Comparison of ENCODE assay signal across 12 cellular contexts in the genomic region with DNA sequence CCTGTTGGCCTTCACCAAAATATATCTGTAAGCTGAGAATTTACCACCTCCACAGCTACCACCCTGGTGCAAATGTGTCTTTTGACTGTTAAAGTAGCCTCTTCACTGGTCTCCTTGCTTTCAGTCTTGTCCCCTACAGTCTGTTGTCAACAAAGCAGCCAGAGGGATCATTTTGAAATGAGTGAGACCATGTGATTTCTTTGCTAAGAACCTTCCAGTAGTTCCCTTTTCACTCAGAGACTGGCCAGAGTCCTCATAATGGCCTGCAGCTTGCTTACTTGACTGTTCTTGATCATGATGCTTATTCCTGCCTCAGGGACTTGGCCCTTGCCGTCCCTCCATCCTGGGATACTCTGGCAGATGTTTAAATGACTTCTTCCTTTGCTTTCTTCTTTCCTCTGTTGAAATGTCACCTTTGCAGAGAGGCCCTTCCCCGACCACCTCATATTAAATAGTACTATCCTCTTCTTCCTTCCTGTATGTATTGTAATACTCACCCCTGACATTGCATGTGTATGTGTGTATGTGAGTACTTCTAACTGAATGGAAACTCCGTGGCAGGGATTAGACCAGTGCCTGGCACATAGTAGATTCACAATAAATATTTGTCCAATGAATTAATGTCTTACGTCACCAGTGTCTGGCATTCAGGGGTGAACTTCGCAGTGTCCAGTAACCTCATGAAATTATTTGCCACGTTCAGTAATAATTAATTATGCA. TPM values are rescaled to one million over a fixed set of nuclear protein-coding genes. Genes with fewer than 3 reads are reported as not detected.
DNase-seq lines count a peak whose midpoint lies in the region; ATAC-seq, FAIRE-seq and TF ChIP-seq lines count a peak whose summit lies in the region.
"Had no signal": no experiment of that assay in that cellular context is flagged by ENCODE, and none has a peak within 500 bp of the region (broad histone marks: within the 10 kb centered on the region; RNA-seq: fewer than 3 reads in every experiment).

No MANE protein-coding gene starts in this region.

- peak overlapping the region; percentile 97 for H3K27ac ChIP-seq in astrocyte (ENCODE audit: low read depth, low read length)
- peak overlapping the region; percentile 82 for H3K27ac ChIP-seq in mesenchymal stem cell (ENCODE audit: low read length, poor library complexity, severe bottlenecking)
- H3K27ac ChIP-seq in upper lobe of left lung = peak overlapping the region; percentile 26 to 62 (median 37)
- no peak overlapping the region for H3K27ac ChIP-seq in H9 (ENCODE audit: insufficient read length, low read depth, low read length)

- H2BK15ac ChIP-seq in mesenchymal stem cell (ENCODE audit: low read depth, poor library complexity, severe bottlenecking) (no peak overlapping the region), H9 (ENCODE audit: low read depth, low read length) (no peak overlapping the region)

- no peaks in the 10 kb centered on the region for H3K27me3 ChIP-seq in astrocyte (ENCODE audit: insufficient read depth, low read length)
- H3K27me3 ChIP-seq in mesenchymal stem cell (ENCODE audit: control insufficient read depth in 1 of 2, insufficient read depth in 1 of 2, low read length in 2 of 2) = no peaks in the 10 kb centered on the region
- H3K27me3 ChIP-seq in upper lobe of left lung = no peaks in the 10 kb centered on the region
- H3K27me3 ChIP-seq in H9 (ENCODE audit: insufficient read depth, low read length) = no peaks in the 10 kb centered on the region
- H3K27me3 ChIP-seq: dorsolateral prefrontal cortex had no signal

- H4K20me1 ChIP-seq in astrocyte (ENCODE audit: insufficient read depth, low read length) = peaks cover under 1% of the 10 kb centered on the region
- H4K20me1 ChIP-seq in H9 (ENCODE audit: control insufficient read depth, insufficient read depth, insufficient read length) = peaks cover 2% of the 10 kb centered on the region

- H4K8ac ChIP-seq in mesenchymal stem cell (ENCODE audit: low read length) (no peak overlapping the region), H9 (replicated peaks; ENCODE audit: insufficient read length, low read depth, low read length) (no peak overlapping the region)

- H3K23me2 ChIP-seq in H9 (ENCODE audit: insufficient read length, low read depth, low read length, poor library complexity, severe bottlenecking) = peaks cover 4% of the 10 kb centered on the region

- peak overlapping the region; percentile 85 for H3K27ac Mint-ChIP-seq in astrocyte (ENCODE audit: unreplicated experiment)
- peak overlapping the region in 1 of 3 experiments; percentile 1; a peak in 1 of 7 replicates for H3K27ac Mint-ChIP-seq in H9

- peak overlapping the region in 1 of 2 experiments; percentile 42 for H3K18ac ChIP-seq in mesenchymal stem cell (ENCODE audit: low read depth in 1 of 2, low read length in 2 of 2)
- no peak overlapping the region for H3K18ac ChIP-seq in H9 (ENCODE audit: insufficient read length, low read depth, low read length)

- H3K4me3 Mint-ChIP-seq in astrocyte (ENCODE audit: unreplicated experiment) = no peak overlapping the region
- no peak overlapping the region for H3K4me3 Mint-ChIP-seq in H9

- H2BK12ac ChIP-seq in mesenchymal stem cell (ENCODE audit: low read length in 2 of 2) = peak overlapping the region in 1 of 2 experiments; percentile 69
- H2BK12ac ChIP-seq in H9 (ENCODE audit: insufficient read length, low read depth, low read length) = no peak overlapping the region

- DNase-seq in NCI-H2029 treated with DMSO at 0.1 percent for 48 hours (lab: John Stamatoyannopoulos, UW) (peak; percentile 6), NCI-H2029 (lab: John Stamatoyannopoulos, UW) (no peak), astrocyte (ENCODE audit: low read depth) (peak; percentile 75), mesenchymal stem cell (peak; percentile 89), upper lobe of left lung (no peak), SHP77 treated with DMSO at 0.1 percent for 48 hours (lab: John Stamatoyannopoulos, UW) (no peak), H9 (no peak), NCI-H69 (lab: John Stamatoyannopoulos, UW) (no peak)
- DNase-seq: left ventricle myocardium superior had no signal

- H2BK120ac ChIP-seq in mesenchymal stem cell (ENCODE audit: low read depth, low read length) (no peak overlapping the region), H9 (ENCODE audit: low read depth, low read length, poor library complexity, severe bottlenecking) (no peak overlapping the region)

- H3K9me3 Mint-ChIP-seq in astrocyte (ENCODE audit: unreplicated experiment) = peaks cover 3% of the 10 kb centered on the region
- H3K9me3 Mint-ChIP-seq in H9 = peaks cover 13 to 17% of the 10 kb centered on the region in 2 experiments

- no peak overlapping the region for H3K14ac ChIP-seq in mesenchymal stem cell (ENCODE audit: low read length in 2 of 2)
- no peak overlapping the region for H3K14ac ChIP-seq in H9 (ENCODE audit: insufficient read depth, low read length)

- H2BK5ac ChIP-seq in mesenchymal stem cell (ENCODE audit: low read depth, low read length, poor library complexity, severe bottlenecking) (peak overlapping the region; percentile 60), H9 (ENCODE audit: insufficient read length, low read length) (no peak overlapping the region)

- no peak overlapping the region for H4K5ac ChIP-seq in H9 (ENCODE audit: insufficient read length, low read depth, low read length)

- H3K9ac ChIP-seq in astrocyte (ENCODE audit: low read length) (peak overlapping the region; percentile 78), mesenchymal stem cell (ENCODE audit: low read length) (peak overlapping the region; percentile 70), H9 (ENCODE audit: extremely low read depth, insufficient read length, low read length) (no peak overlapping the region)

- FAIRE-seq in astrocyte (lab: Jason Lieb, UNC) = no peak
- FAIRE-seq: A204.1 had no signal

- peaks cover 31% of the 10 kb centered on the region for H3K4me1 Mint-ChIP-seq in astrocyte (ENCODE audit: low read depth, unreplicated experiment)
- peaks cover 21 to 22% of the 10 kb centered on the region in 2 experiments for H3K4me1 Mint-ChIP-seq in H9

- H3T11ph ChIP-seq in H9 (ENCODE audit: low read length) = no peak overlapping the region

- peak in 1 of 2 donors; percentile 45 for ATAC-seq in upper lobe of left lung (ENCODE audit: low FRiP score in 2 of 2)
- ATAC-seq: left ventricle myocardium superior, Right ventricle myocardium inferior had no signal

- H3K27me3 Mint-ChIP-seq in astrocyte (ENCODE audit: low read depth, unreplicated experiment) (no peaks in the 10 kb centered on the region), H9 (ENCODE audit: low read depth) (no peaks in the 10 kb centered on the region)

- H3K79me2 ChIP-seq in astrocyte (ENCODE audit: insufficient read depth, low read length) = peaks cover 90% of the 10 kb centered on the region
- H3K79me2 ChIP-seq in H9 (ENCODE audit: insufficient read depth, low read length) = peaks cover 2% of the 10 kb centered on the region; the same call in 1 of the 2 replicates

- H3K9me3 ChIP-seq in astrocyte (ENCODE audit: insufficient read depth, low read depth, low read length) = no peaks in the 10 kb centered on the region
- no peaks in the 10 kb centered on the region for H3K9me3 ChIP-seq in mesenchymal stem cell (ENCODE audit: control insufficient read depth, low read length)
- no peaks in the 10 kb centered on the region for H3K9me3 ChIP-seq in upper lobe of left lung
- H3K9me3 ChIP-seq in H9 (ENCODE audit: control insufficient read depth, low read depth, low read length) = no peaks in the 10 kb centered on the region

- H3K4me1 ChIP-seq in astrocyte (ENCODE audit: insufficient read depth, low read length) = peaks cover 47% of the 10 kb centered on the region
- H3K4me1 ChIP-seq in mesenchymal stem cell (ENCODE audit: control insufficient read depth, insufficient read depth, low read depth, low read length) = peaks cover 15% of the 10 kb centered on the region
- H3K4me1 ChIP-seq in upper lobe of left lung = peaks cover 38 to 61% (median 46%) of the 10 kb centered on the region in 4 donors
- H3K4me1 ChIP-seq in H9 (ENCODE audit: insufficient read depth, low read length) = no peaks in the 10 kb centered on the region

- peaks cover 7% of the 10 kb centered on the region for H3K36me3 ChIP-seq in astrocyte (ENCODE audit: insufficient read depth, low read length)
- peaks cover 8 to 9% of the 10 kb centered on the region in 2 experiments for H3K36me3 ChIP-seq in mesenchymal stem cell (ENCODE audit: control insufficient read depth in 1 of 2, insufficient read depth in 2 of 2, low read depth in 1 of 2, low read length in 2 of 2)
- peaks cover 0 to 8% (median 0%) of the 10 kb centered on the region in 4 donors for H3K36me3 ChIP-seq in upper lobe of left lung

- TF ChIP-seq CTCF in astrocyte (IDR thresholded peaks at IDR 0.05; ENCODE audit: insufficient read depth, low read depth, low read length) (no peak), upper lobe of left lung (IDR thresholded peaks at IDR 0.05) (no peak), H9 (conservative IDR thresholded peaks at IDR 0.05) (no peak)

- no peak overlapping the region for H4K91ac ChIP-seq in mesenchymal stem cell (ENCODE audit: low read length)
- H4K91ac ChIP-seq in H9 (ENCODE audit: insufficient read length, low read depth, low read length) = no peak overlapping the region

- peak overlapping the region; percentile 93 for H2AK5ac ChIP-seq in mesenchymal stem cell (ENCODE audit: low read length, severe bottlenecking)
- no peak overlapping the region for H2AK5ac ChIP-seq in H9 (ENCODE audit: insufficient read length, low read length)

- no peak overlapping the region for H3K56ac ChIP-seq in H9 (ENCODE audit: insufficient read length, low read depth, low read length)

- H3K4me3 ChIP-seq in astrocyte (ENCODE audit: insufficient read depth, low read depth, low read length) (no peak overlapping the region), mesenchymal stem cell (ENCODE audit: insufficient read depth in 1 of 2, low read depth in 1 of 2, low read length in 2 of 2) (no peak overlapping the region), upper lobe of left lung (no peak overlapping the region)
- H3K4me3 ChIP-seq: dorsolateral prefrontal cortex had no signal

- peak overlapping the region; percentile 70 for H3K4me2 ChIP-seq in astrocyte (ENCODE audit: low read length)
- H3K4me2 ChIP-seq in mesenchymal stem cell (ENCODE audit: low read length, poor library complexity, severe bottlenecking) = no peak overlapping the region
- no peak overlapping the region for H3K4me2 ChIP-seq in H9 (ENCODE audit: insufficient read depth, insufficient read length, low read length)

- no peak overlapping the region for H3K23ac ChIP-seq in mesenchymal stem cell (ENCODE audit: low read length in 2 of 2)
- no peak overlapping the region for H3K23ac ChIP-seq in H9 (ENCODE audit: insufficient read length, low read depth, low read length)

- WGBS in mesenchymal stem cell = 28% methylated on average over 3 of the region's 6 CpGs
- 71 to 75% methylated on average over 6 of the region's 6 CpGs for WGBS in upper lobe of left lung, 2 donors
- WGBS in H9 (ENCODE audit: extremely low coverage, insufficient read length, low lambda C conversion rate) = no CpG with 5 or more reads among the region's 6 CpGs

- no peak overlapping the region for H2BK20ac ChIP-seq in H9 (ENCODE audit: low read depth, low read length, poor library complexity, severe bottlenecking)

- H3K36me3 Mint-ChIP-seq in astrocyte (ENCODE audit: low read depth, unreplicated experiment) (peaks cover 13% of the 10 kb centered on the region), H9 (ENCODE audit: insufficient read depth in 1 of 3, low read depth in 3 of 3) (peaks cover 27 to 39% (median 28%) of the 10 kb centered on the region in 3 experiments)

- TF ChIP-seq EP300 in upper lobe of left lung (IDR thresholded peaks at IDR 0.05) = no peak

- TF ChIP-seq POLR2A in upper lobe of left lung (IDR thresholded peaks at IDR 0.05) = peak in 1 of 4 donors; percentile 44

- H3K79me1 ChIP-seq in mesenchymal stem cell (replicated peaks; ENCODE audit: low read length, poor library complexity, severe bottlenecking) (peaks cover 9% of the 10 kb centered on the region), H9 (ENCODE audit: insufficient read depth, low read depth, low read length, poor library complexity, severe bottlenecking) (peaks cover 8% of the 10 kb centered on the region)

- peak overlapping the region in 1 of 2 experiments; percentile 38 for H3K4ac ChIP-seq in mesenchymal stem cell (ENCODE audit: low read depth in 1 of 2, low read length in 2 of 2)
- no peak overlapping the region for H3K4ac ChIP-seq in H9 (ENCODE audit: low read depth, low read length)

- H2AFZ ChIP-seq in astrocyte (ENCODE audit: low read depth, low read length) = no peak overlapping the region
- no peak overlapping the region for H2AFZ ChIP-seq in mesenchymal stem cell (ENCODE audit: low read depth, low read length)
- H2AFZ ChIP-seq in H9 (ENCODE audit: low read length) = no peak overlapping the region

RNA-seq across cellular contexts. Expression of gene MANBAL, which starts 5.0 kb away (rescaled TPM):
- total RNA-seq in astrocyte (39.4 and 41.2 TPM in 2 replicates), upper lobe of left lung (10 to 100 TPM; 11.5 to 38.6 (median 29.8) TPM), H9 (2021) (40.3 and 40.7 TPM in 2 replicates)
- 53.0 TPM for polyA plus RNA-seq in mesenchymal stem cell (2013, experiment 1 of 2)
- 53.3 TPM for polyA plus RNA-seq in mesenchymal stem cell (2013, experiment 2 of 2)

RNA-seq across cellular contexts. Expression of gene GHRH, which starts 32.8 kb away (rescaled TPM):
- total RNA-seq in astrocyte (not detected in 2 replicates), upper lobe of left lung (not detected), H9 (2021) (0.68 TPM in 1 of 2 replicates, not detected in the other)
- polyA plus RNA-seq in mesenchymal stem cell (2013, experiment 1 of 2) = not detected
- not detected for polyA plus RNA-seq in mesenchymal stem cell (2013, experiment 2 of 2)
- total RNA-seq: left ventricle myocardium superior, Right ventricle myocardium inferior had no signal

RNA-seq across cellular contexts. Expression of gene SRC, which starts 51.5 kb away (rescaled TPM):
- total RNA-seq in astrocyte (33.4 and 33.7 TPM in 2 replicates), upper lobe of left lung (100 to 1,000 TPM in 1 of 6 donors, 10 to 100 TPM in 5; 31.1 to 115 (median 66.8) TPM), H9 (2021) (37.5 and 44.5 TPM in 2 replicates)
- polyA plus RNA-seq in mesenchymal stem cell (2013, experiment 1 of 2) = 9.6 TPM
- 8.0 TPM for polyA plus RNA-seq in mesenchymal stem cell (2013, experiment 2 of 2)

Comparison
In these comparisons a context has a peak if more than half of its experiments do, and no peak if none do; other contexts are left out.
1. DNase-seq: peak in NCI-H2029 treated with DMSO at 0.1 percent for 48 hours (single experiment), astrocyte (single experiment) and mesenchymal stem cell (single experiment); none in NCI-H2029 (single experiment), upper lobe of left lung (0 of 2), SHP77 treated with DMSO at 0.1 percent for 48 hours (single experiment), H9 (single experiment) and NCI-H69 (single experiment).